Comparison of ENCODE assay signal across 8 cellular contexts in genomic region chr10:117320050-117320665, GRCh38. TPM values are rescaled to one million over a fixed set of nuclear protein-coding genes. Genes with fewer than 3 reads are reported as not detected.
DNase-seq lines count a peak whose midpoint lies in the region; ATAC-seq and TF ChIP-seq lines count a peak whose summit lies in the region.

No MANE protein-coding gene starts in this region.

- DNase-seq in SIG-M5 treated with dmso at 0.1 percent for 504 hours (lab: John Stamatoyannopoulos, UW; ENCODE audit: unreplicated experiment), result peak; percentile 22
- no peak for DNase-seq in SIG-M5 (lab: John Stamatoyannopoulos, UW)
- peak; percentile 30 for DNase-seq in LoVo (ENCODE audit: low spot score)
- peak; percentile 42 for DNase-seq in MCF 10A (ENCODE audit: unreplicated experiment)
- no peak for DNase-seq in mesothelial cell of epicardium (ENCODE audit: low spot score in 2 of 2, unreplicated experiment in 2 of 2)

- POLR2A ChIA-PET in MCF 10A (lab: Yijun Ruan, JAX), result interaction anchor here (0.8 to 7.3 kb wide), 6 partner anchors 11 to 110 kb away, joined by 3 to 53 read pairs (median 3); no protein-coding TSS in a partner anchor

- H3K27me3 Mint-ChIP-seq in MCF 10A (ENCODE audit: insufficient read depth, unreplicated experiment) (no peaks in the 10 kb centered on the region), mesothelial cell of epicardium (ENCODE audit: low read depth) (no peaks in the 10 kb centered on the region)
- no peaks in the 10 kb centered on the region for H3K27me3 Mint-ChIP-seq in stimulated activated memory B cell treated with anti-CD40 and anti-IgM and Interleukin-4, amounts not matched to agents 10 μg/mL and 1 μg/mL and 100 μg/mL, for 72 hours

- H3K27ac Mint-ChIP-seq in MCF 10A (ENCODE audit: low read depth, unreplicated experiment) (no peak overlapping the region), mesothelial cell of epicardium (no peak overlapping the region)
- no peak overlapping the region for H3K27ac Mint-ChIP-seq in stimulated activated memory B cell treated with anti-CD40 and anti-IgM and Interleukin-4, amounts not matched to agents 10 μg/mL and 1 μg/mL and 100 μg/mL, for 72 hours

- BruUV-seq in MCF 10A (replicated peaks; lab: Mats Ljungman, UMichigan), result no TSS peak

- TF ChIP-seq CTCF in MCF 10A (IDR thresholded peaks at IDR 0.05; ENCODE audit: unreplicated experiment), result peak; percentile 61
- TF ChIP-seq CTCF in mesothelial cell of epicardium (IDR thresholded peaks at IDR 0.05; ENCODE audit: unreplicated experiment), result peak; percentile 47

- H3K4me1 Mint-ChIP-seq in MCF 10A (ENCODE audit: insufficient read depth, unreplicated experiment) (peaks cover 5% of the 10 kb centered on the region), mesothelial cell of epicardium (no peaks in the 10 kb centered on the region)
- H3K4me1 Mint-ChIP-seq in stimulated activated memory B cell treated with anti-CD40 and anti-IgM and Interleukin-4, amounts not matched to agents 10 μg/mL and 1 μg/mL and 100 μg/mL, for 72 hours, result no peaks in the 10 kb centered on the region

- intact Hi-C loops in MCF 10A (cut with micrococcal nuclease), result loop anchor here (1.0 kb wide), 2 partner anchors 93 to 104 kb away; no protein-coding TSS in a partner anchor

- CTCF ChIA-PET in MCF 10A (lab: Yijun Ruan, JAX), result interaction anchor here (0.6 to 7.8 kb wide), 36 partner anchors 9 to 483 kb away, joined by 3 to 170 read pairs (median 4); no protein-coding TSS in a partner anchor

- ATAC-seq in HG03571 (IDR thresholded peaks at IDR 0.05; ENCODE audit: unreplicated experiment) (no peak), HG03565 (IDR thresholded peaks at IDR 0.05; ENCODE audit: unreplicated experiment) (no peak)
- no peak for ATAC-seq in stimulated activated memory B cell treated with anti-CD40 and anti-IgM and Interleukin-4, amounts not matched to agents 10 μg/mL and 1 μg/mL and 100 μg/mL, for 72 hours

- H3K4me3 Mint-ChIP-seq in MCF 10A (ENCODE audit: unreplicated experiment) (no peak overlapping the region), mesothelial cell of epicardium (no peak overlapping the region)
- no peak overlapping the region for H3K4me3 Mint-ChIP-seq in stimulated activated memory B cell treated with anti-CD40 and anti-IgM and Interleukin-4, amounts not matched to agents 10 μg/mL and 1 μg/mL and 100 μg/mL, for 72 hours

- H3K9me3 Mint-ChIP-seq in MCF 10A (ENCODE audit: unreplicated experiment) (no peaks in the 10 kb centered on the region), mesothelial cell of epicardium (no peaks in the 10 kb centered on the region)
- no peaks in the 10 kb centered on the region for H3K9me3 Mint-ChIP-seq in stimulated activated memory B cell treated with anti-CD40 and anti-IgM and Interleukin-4, amounts not matched to agents 10 μg/mL and 1 μg/mL and 100 μg/mL, for 72 hours

- H3K36me3 Mint-ChIP-seq in MCF 10A (ENCODE audit: insufficient read depth, unreplicated experiment), result peaks cover 12% of the 10 kb centered on the region
- H3K36me3 Mint-ChIP-seq in mesothelial cell of epicardium, result peaks cover 2% of the 10 kb centered on the region
- peaks cover 14% of the 10 kb centered on the region for H3K36me3 Mint-ChIP-seq in stimulated activated memory B cell treated with anti-CD40 and anti-IgM and Interleukin-4, amounts not matched to agents 10 μg/mL and 1 μg/mL and 100 μg/mL, for 72 hours

RNA-seq across cellular contexts. Expression of gene PDZD8, which starts 55.1 kb away (rescaled TPM):
- total RNA-seq in MCF 10A (2022) (43.0 and 43.3 TPM in 2 replicates), mesothelial cell of epicardium (26.3 to 29.2 TPM (median 27.3 TPM) in 3 replicates)

Comparison
In these comparisons a context has a peak if more than half of its experiments do, and no peak if none do; other contexts are left out.
1. DNase-seq: peak in SIG-M5 treated with dmso at 0.1 percent for 504 hours (single experiment), LoVo (single experiment) and MCF 10A (single experiment); none in SIG-M5 (single experiment) and mesothelial cell of epicardium (0 of 2).